Comparison of ENCODE assay signal across 8 cellular contexts in the genomic region with DNA sequence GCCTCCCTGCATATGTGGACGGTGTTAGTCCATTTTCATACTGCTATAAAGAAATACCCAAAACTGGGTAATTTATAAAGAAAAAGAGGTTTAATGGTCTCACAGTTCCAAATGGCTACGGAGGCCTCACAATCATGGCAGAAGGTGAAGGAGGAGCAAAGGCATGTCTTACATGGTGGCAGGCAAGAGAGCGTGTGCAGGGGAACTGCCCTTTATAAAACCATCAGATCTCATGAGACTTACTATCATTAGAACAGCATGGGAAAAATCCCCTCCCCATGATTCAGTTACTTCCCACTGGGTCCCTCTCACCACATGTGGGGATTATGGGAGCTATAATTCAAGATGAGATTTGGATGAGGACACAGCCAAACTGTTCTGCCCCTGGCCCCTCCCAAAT. TPM values are rescaled to one million over a fixed set of nuclear protein-coding genes. Genes with fewer than 3 reads are reported as not detected.
DNase-seq lines count a peak whose midpoint lies in the region; TF ChIP-seq lines count a peak whose summit lies in the region.
"Not testable (repeated sequence)": the region's sequence is repeated elsewhere in the genome, so short reads cannot be mapped to it uniquely, and the experiment has no call there.

No MANE protein-coding gene starts in this region.

- TF ChIP-seq EP300 in suprapubic skin (IDR thresholded peaks at IDR 0.05): not testable (repeated sequence)

- H3K4me1 ChIP-seq in BE2C; SJCRH30; iPS-20b (ENCODE audit: insufficient read depth, low read length): not testable (repeated sequence)
- peaks cover 19% of the 10 kb centered on the region for H3K4me1 ChIP-seq in neuron (ENCODE audit: insufficient read depth, low read length)
- H3K4me1 ChIP-seq in suprapubic skin: peaks cover 35% of the 10 kb centered on the region

- H3K36me3 ChIP-seq in BE2C, SJCRH30: not testable (repeated sequence)
- H3K36me3 ChIP-seq in iPS-20b (ENCODE audit: insufficient read depth, low read depth, low read length) (peaks cover 25% of the 10 kb centered on the region), neuron (ENCODE audit: insufficient read depth, low read length) (peaks cover 21% of the 10 kb centered on the region), suprapubic skin (peaks cover 11% of the 10 kb centered on the region)

- H3K9ac ChIP-seq in iPS-20b (ENCODE audit: low read depth, low read length): peak overlapping the region; percentile 98; the same call in 1 of the 2 replicates

- H3K27ac ChIP-seq in HL-60 (replicated peaks) (peak overlapping the region; percentile 89; the same call in 1 of the 2 replicates), iPS-20b (ENCODE audit: low read length) (peak overlapping the region; percentile 78)
- H3K27ac ChIP-seq in SJCRH30, coronary artery, suprapubic skin: not testable (repeated sequence)

- H3K27me3 ChIP-seq in BE2C; HL-60 (ENCODE audit: insufficient read depth, poor library complexity, severe bottlenecking); SJCRH30; iPS-20b (ENCODE audit: insufficient read depth, low read length); neuron (ENCODE audit: insufficient read depth, low read length); suprapubic skin: not testable (repeated sequence)

- peaks cover 32% of the 10 kb centered on the region for H3K4me1 Mint-ChIP-seq in activated T-helper 2 cell treated with anti-CD3 and anti-CD28 coated beads, Interferon-gamma antibody, Interleukin-2, Interleukin-4, amounts not matched to agents 10 μg/mL and 5 μg/mL and 100 μg/mL, durations not matched to agents 14 hours and 24 hours and 36 hours (ENCODE audit: low read depth)

- TF ChIP-seq POLR2A in suprapubic skin (IDR thresholded peaks at IDR 0.05): not testable (repeated sequence)

- not testable (repeated sequence) for H3K27me3 Mint-ChIP-seq in activated T-helper 2 cell treated with anti-CD3 and anti-CD28 coated beads, Interferon-gamma antibody, Interleukin-2, Interleukin-4, amounts not matched to agents 10 μg/mL and 5 μg/mL and 100 μg/mL, durations not matched to agents 14 hours and 24 hours and 36 hours (ENCODE audit: low read depth)

- H3K36me3 Mint-ChIP-seq in activated T-helper 2 cell treated with anti-CD3 and anti-CD28 coated beads, Interferon-gamma antibody, Interleukin-2, Interleukin-4, amounts not matched to agents 10 μg/mL and 5 μg/mL and 100 μg/mL, durations not matched to agents 14 hours and 24 hours and 36 hours (ENCODE audit: low read depth): peaks cover 45% of the 10 kb centered on the region

- peak overlapping the region; percentile 99 for H3K27ac Mint-ChIP-seq in activated T-helper 2 cell treated with anti-CD3 and anti-CD28 coated beads, Interferon-gamma antibody, Interleukin-2, Interleukin-4, amounts not matched to agents 10 μg/mL and 5 μg/mL and 100 μg/mL, durations not matched to agents 14 hours and 24 hours and 36 hours

- H3K9me3 Mint-ChIP-seq in activated T-helper 2 cell treated with anti-CD3 and anti-CD28 coated beads, Interferon-gamma antibody, Interleukin-2, Interleukin-4, amounts not matched to agents 10 μg/mL and 5 μg/mL and 100 μg/mL, durations not matched to agents 14 hours and 24 hours and 36 hours: peaks cover 15% of the 10 kb centered on the region

- H3K4me3 ChIP-seq in BE2C (ENCODE audit: low read depth, low read length) (peak overlapping the region; percentile 91), HL-60 (replicated peaks; ENCODE audit: insufficient read depth, low read length) (peak overlapping the region; percentile 95), SJCRH30 (peak overlapping the region; percentile 77), coronary artery (peak overlapping the region; percentile 90), iPS-20b (ENCODE audit: low read length) (peak overlapping the region; percentile 99), neuron (ENCODE audit: low read length) (peak overlapping the region; percentile 71), suprapubic skin (peak overlapping the region; percentile 88)

- peak overlapping the region; percentile 100 for H3K4me3 Mint-ChIP-seq in activated T-helper 2 cell treated with anti-CD3 and anti-CD28 coated beads, Interferon-gamma antibody, Interleukin-2, Interleukin-4, amounts not matched to agents 10 μg/mL and 5 μg/mL and 100 μg/mL, durations not matched to agents 14 hours and 24 hours and 36 hours (ENCODE audit: low read depth)

- peak overlapping the region; percentile 86 for H2AFZ ChIP-seq in neuron (ENCODE audit: low read depth, low read length)

- intact Hi-C loops in activated T-helper 2 cell treated with anti-CD3 and anti-CD28 coated beads, Interferon-gamma antibody, Interleukin-2, Interleukin-4, amounts not matched to agents 10 μg/mL and 5 μg/mL and 100 μg/mL, durations not matched to agents 14 hours and 24 hours and 36 hours (cut with micrococcal nuclease): not testable (repeated sequence)

- not testable (repeated sequence) for TF ChIP-seq CTCF in BE2C (IDR thresholded peaks at IDR 0.05; ENCODE audit: low read depth, low read length); HL-60 (IDR thresholded peaks at IDR 0.05; ENCODE audit: insufficient read depth, low read length); coronary artery (IDR thresholded peaks at IDR 0.05); suprapubic skin (IDR thresholded peaks at IDR 0.05)

- WGBS in suprapubic skin: 89% methylated on average over 3 of the region's 3 CpGs

- not testable (repeated sequence) for H3K9me3 ChIP-seq in BE2C; SJCRH30 (replicated peaks); iPS-20b (ENCODE audit: insufficient read depth, low read depth, low read length); neuron (ENCODE audit: low read length); suprapubic skin

- not testable (repeated sequence) for DNase-seq in BE2C; HL-60 (ENCODE audit: low read depth in 1 of 2, low spot score in 1 of 2); SJCRH30; activated T-helper 2 cell treated with anti-CD3 and anti-CD28 coated beads, Interferon-gamma antibody, Interleukin-2, Interleukin-4, amounts not matched to agents 10 μg/mL and 5 μg/mL and 100 μg/mL, durations not matched to agents 14 hours and 24 hours and 36 hours (ENCODE audit: low spot score); coronary artery (ENCODE audit: low spot score); suprapubic skin (ENCODE audit: low spot score in 2 of 2)

RNA-seq across cellular contexts. Expression of gene BTD, which starts 1.3 kb away (rescaled TPM):
- 2.3 TPM for polyA plus RNA-seq in BE2C (2012; ENCODE audit: insufficient read depth, insufficient read length, low read depth)
- 6.6 and 8.0 TPM in 2 replicates for total RNA-seq in SJCRH30 (2014; rRNA removed; shearing (Covaris generic))
- 3.9 and 4.8 TPM in 2 replicates for total RNA-seq in activated T-helper 2 cell treated with anti-CD3 and anti-CD28 coated beads, Interferon-gamma antibody, Interleukin-2, Interleukin-4, amounts not matched to agents 10 μg/mL and 5 μg/mL and 100 μg/mL, durations not matched to agents 14 hours and 24 hours and 36 hours
- 10 to 100 TPM; 16.9 to 25.9 (median 19.1) TPM for total RNA-seq in suprapubic skin

RNA-seq across cellular contexts. Expression of gene HACL1, which starts 1.4 kb away (rescaled TPM):
- polyA plus RNA-seq in BE2C (2012; ENCODE audit: insufficient read depth, insufficient read length, low read depth): 9.7 TPM
- 23.0 and 25.0 TPM in 2 replicates for total RNA-seq in SJCRH30 (2014; rRNA removed; shearing (Covaris generic))
- 22.8 TPM in 2 replicates for total RNA-seq in activated T-helper 2 cell treated with anti-CD3 and anti-CD28 coated beads, Interferon-gamma antibody, Interleukin-2, Interleukin-4, amounts not matched to agents 10 μg/mL and 5 μg/mL and 100 μg/mL, durations not matched to agents 14 hours and 24 hours and 36 hours
- 10 to 100 TPM; 13.1 to 33.0 (median 19.5) TPM for total RNA-seq in suprapubic skin
